ENCODE assay signal across 9 cellular contexts in the genomic region with DNA sequence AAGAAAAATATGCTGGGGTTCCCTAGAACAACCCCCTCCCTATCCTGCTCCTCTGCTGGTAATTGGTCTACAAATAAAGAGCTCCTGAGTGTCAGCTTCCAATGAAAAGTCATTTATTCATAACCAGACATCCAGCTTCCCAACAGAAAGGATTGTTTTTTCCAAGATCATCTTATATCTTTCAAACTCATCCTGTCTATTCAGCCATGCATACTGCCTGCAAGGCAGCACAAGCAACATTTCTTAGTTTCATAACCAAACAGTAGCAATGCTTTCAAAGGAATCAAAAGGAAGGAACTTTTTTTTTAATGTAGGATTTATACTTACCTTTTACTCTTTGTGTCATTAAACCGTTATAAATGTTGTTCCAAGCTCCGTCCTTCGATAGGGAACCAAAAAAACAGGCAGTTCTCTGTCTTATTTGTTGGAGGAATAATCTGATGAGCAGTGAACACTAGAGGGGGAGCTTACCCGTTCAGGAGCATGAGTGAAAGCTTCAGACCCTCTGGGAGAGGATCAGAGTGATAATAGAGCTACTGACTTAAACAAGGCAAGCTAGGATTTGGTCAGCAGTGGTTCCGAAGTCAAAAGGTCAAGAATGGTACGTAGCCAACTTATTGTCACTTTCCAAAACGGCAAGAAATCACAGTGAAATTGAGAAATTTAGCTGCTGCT.
DNase-seq lines count a peak whose midpoint lies in the region; ATAC-seq, FAIRE-seq and TF ChIP-seq lines count a peak whose summit lies in the region.
"Had no signal": no experiment of that assay in that cellular context is flagged by ENCODE, and none has a peak within 500 bp of the region (broad histone marks: within the 10 kb centered on the region; RNA-seq: fewer than 3 reads in every experiment).

No MANE protein-coding gene starts in this region.

- no TSS peak for BruUV-seq in HepG2 (replicated peaks; lab: Mats Ljungman, UMichigan)

- intact Hi-C loops in HepG2 (cut with micrococcal nuclease; ENCODE audit: unreplicated experiment) = loop anchor here (5.0 to 10.0 kb wide), 3 partner anchors 149 to 1219 kb away; no protein-coding TSS in a partner anchor

- 3% methylated on average over 7 of the region's 7 CpGs for WGBS in HepG2 (ENCODE audit: low lambda C conversion rate)

- H3K4me1 ChIP-seq in HepG2 (ENCODE audit: insufficient read depth, low read length) = no peaks in the 10 kb centered on the region

- DNase-seq in AG08395 (ENCODE audit: low spot score) (peak; percentile 35), HuH-7 (ENCODE audit: low spot score) (peak; percentile 77), HepG2 (ENCODE audit: low spot score) (peak; percentile 43), T-helper 9 cell (no peak), NCI-H1048 (lab: John Stamatoyannopoulos, UW) (no peak), KG1 (lab: John Stamatoyannopoulos, UW) (no peak)
- DNase-seq in activated T-cell treated with anti-CD3 and anti-CD28 coated beads, Interleukin-2, amount 50 U/mL, for 72 hours = no peak
- DNase-seq: GF-D8 had no signal

- peaks cover 3% of the 10 kb centered on the region for H3K27me3 Mint-ChIP-seq in brain
- H3K27me3 Mint-ChIP-seq in activated T-cell treated with anti-CD3 and anti-CD28 coated beads, Interleukin-2, amount 50 U/mL, for 72 hours (ENCODE audit: low read depth) = no peaks in the 10 kb centered on the region

- ATAC-seq in HepG2 = peak; percentile 90
- no peak for ATAC-seq in activated T-cell treated with anti-CD3 and anti-CD28 coated beads, Interleukin-2, amount 50 U/mL, for 72 hours (replicated peaks in 1 of 2)

- no peak overlapping the region for H3K27ac ChIP-seq in HepG2 (ENCODE audit: extremely low read length, insufficient read depth, low read length)

- in situ Hi-C loops in HepG2 (cut with HindIII; ENCODE audit: extremely low pct_ligation_motif_present, low pct_unique_long_range_greater_than_20kb) = no loop called here

- H3K9me3 Mint-ChIP-seq in brain = peaks cover 3 to 10% (median 5%) of the 10 kb centered on the region in 5 experiments
- peaks cover 3 to 4% of the 10 kb centered on the region in 2 donors for H3K9me3 Mint-ChIP-seq in activated T-cell treated with anti-CD3 and anti-CD28 coated beads, Interleukin-2, amount 50 U/mL, for 72 hours

- peak overlapping the region; percentile 33 to 76 (median 57) for H3K4me3 Mint-ChIP-seq in brain
- no peak overlapping the region for H3K4me3 Mint-ChIP-seq in activated T-cell treated with anti-CD3 and anti-CD28 coated beads, Interleukin-2, amount 50 U/mL, for 72 hours

- no peak for TF ChIP-seq POLR2A in HepG2 (IDR thresholded peaks at IDR 0.05; ENCODE audit: insufficient read depth in 1 of 2, low read depth in 2 of 2, low read length in 2 of 2)

- no peaks in the 10 kb centered on the region for H3K27me3 ChIP-seq in HepG2 (ENCODE audit: control insufficient read depth in 1 of 2, insufficient read depth in 2 of 2, low read length in 2 of 2)

- no peak overlapping the region for H2AFZ ChIP-seq in HepG2 (ENCODE audit: low read length)

- H3K4me3 ChIP-seq in HepG2 (replicated peaks in 1 of 3; ENCODE audit: insufficient read depth in 1 of 3, low read depth in 2 of 3, low read length in 3 of 3) = no peak overlapping the region

- H3K9ac ChIP-seq in HepG2 (ENCODE audit: insufficient read depth, low read depth, low read length) = no peak overlapping the region

- H4K20me1 ChIP-seq in HepG2 (ENCODE audit: insufficient read depth, low read length) = no peaks in the 10 kb centered on the region

- H3K36me3 Mint-ChIP-seq in brain = peaks cover 4% of the 10 kb centered on the region
- H3K36me3 Mint-ChIP-seq in activated T-cell treated with anti-CD3 and anti-CD28 coated beads, Interleukin-2, amount 50 U/mL, for 72 hours (ENCODE audit: insufficient read depth in 2 of 2) = no peaks in the 10 kb centered on the region

- no peak for TF ChIP-seq RAD21 in HepG2 (CRISPR knock-in tag; IDR thresholded peaks at IDR 0.05)

- no peaks in the 10 kb centered on the region for H3K79me2 ChIP-seq in HepG2 (ENCODE audit: insufficient read depth, low read length)

- CTCF ChIA-PET in HepG2 (lab: Yijun Ruan, JAX; ENCODE audit: low intra/inter-chr PET ratio, low total read pairs) = no interaction called here

- peak overlapping the region in 4 of 5 experiments; percentile 37 to 86 (median 75) for H3K27ac Mint-ChIP-seq in brain
- no peak overlapping the region for H3K27ac Mint-ChIP-seq in activated T-cell treated with anti-CD3 and anti-CD28 coated beads, Interleukin-2, amount 50 U/mL, for 72 hours

- TF ChIP-seq CTCF in brain (conservative IDR thresholded peaks at IDR 0.05) (peak; percentile 58 to 68), HepG2 (CRISPR knock-in tag; IDR thresholded peaks at IDR 0.05) (peak; percentile 65)

- no peaks in the 10 kb centered on the region for H3K9me3 ChIP-seq in HepG2 (ENCODE audit: low read length)

- POLR2A ChIA-PET in HepG2 (lab: Yijun Ruan, JAX) = no interaction called here

- no peak for TF ChIP-seq EP300 in HepG2 (IDR thresholded peaks at IDR 0.05; ENCODE audit: low read depth in 2 of 2, low read length in 2 of 2)
- TF ChIP-seq EP300 in HepG2 (CRISPR knock-in tag; IDR thresholded peaks at IDR 0.05; ENCODE audit: borderline replicate concordance) = no peak

- FAIRE-seq in HepG2 (lab: Jason Lieb, UNC) = no peak

- H3K4me2 ChIP-seq in HepG2 (ENCODE audit: low read depth, low read length) = peak overlapping the region; percentile 13; the same call in 1 of the 2 replicates

- H3K4me1 Mint-ChIP-seq in brain = peaks cover 16% of the 10 kb centered on the region
- H3K4me1 Mint-ChIP-seq in activated T-cell treated with anti-CD3 and anti-CD28 coated beads, Interleukin-2, amount 50 U/mL, for 72 hours (ENCODE audit: low read depth) = no peaks in the 10 kb centered on the region

- H3K36me3 ChIP-seq in HepG2 (replicated peaks in 1 of 2; ENCODE audit: control insufficient read depth in 1 of 2, insufficient read depth in 2 of 2, low read length in 2 of 2) = no peaks in the 10 kb centered on the region

TF ChIP-seq in HepG2, 621 proteins besides CTCF, POLR2A, EP300 and RAD21:
- peak; percentile 79 for TF ChIP-seq STAG1 (CRISPR knock-in tag; IDR thresholded peaks at IDR 0.05)
- TF ChIP-seq, protein P1, sequence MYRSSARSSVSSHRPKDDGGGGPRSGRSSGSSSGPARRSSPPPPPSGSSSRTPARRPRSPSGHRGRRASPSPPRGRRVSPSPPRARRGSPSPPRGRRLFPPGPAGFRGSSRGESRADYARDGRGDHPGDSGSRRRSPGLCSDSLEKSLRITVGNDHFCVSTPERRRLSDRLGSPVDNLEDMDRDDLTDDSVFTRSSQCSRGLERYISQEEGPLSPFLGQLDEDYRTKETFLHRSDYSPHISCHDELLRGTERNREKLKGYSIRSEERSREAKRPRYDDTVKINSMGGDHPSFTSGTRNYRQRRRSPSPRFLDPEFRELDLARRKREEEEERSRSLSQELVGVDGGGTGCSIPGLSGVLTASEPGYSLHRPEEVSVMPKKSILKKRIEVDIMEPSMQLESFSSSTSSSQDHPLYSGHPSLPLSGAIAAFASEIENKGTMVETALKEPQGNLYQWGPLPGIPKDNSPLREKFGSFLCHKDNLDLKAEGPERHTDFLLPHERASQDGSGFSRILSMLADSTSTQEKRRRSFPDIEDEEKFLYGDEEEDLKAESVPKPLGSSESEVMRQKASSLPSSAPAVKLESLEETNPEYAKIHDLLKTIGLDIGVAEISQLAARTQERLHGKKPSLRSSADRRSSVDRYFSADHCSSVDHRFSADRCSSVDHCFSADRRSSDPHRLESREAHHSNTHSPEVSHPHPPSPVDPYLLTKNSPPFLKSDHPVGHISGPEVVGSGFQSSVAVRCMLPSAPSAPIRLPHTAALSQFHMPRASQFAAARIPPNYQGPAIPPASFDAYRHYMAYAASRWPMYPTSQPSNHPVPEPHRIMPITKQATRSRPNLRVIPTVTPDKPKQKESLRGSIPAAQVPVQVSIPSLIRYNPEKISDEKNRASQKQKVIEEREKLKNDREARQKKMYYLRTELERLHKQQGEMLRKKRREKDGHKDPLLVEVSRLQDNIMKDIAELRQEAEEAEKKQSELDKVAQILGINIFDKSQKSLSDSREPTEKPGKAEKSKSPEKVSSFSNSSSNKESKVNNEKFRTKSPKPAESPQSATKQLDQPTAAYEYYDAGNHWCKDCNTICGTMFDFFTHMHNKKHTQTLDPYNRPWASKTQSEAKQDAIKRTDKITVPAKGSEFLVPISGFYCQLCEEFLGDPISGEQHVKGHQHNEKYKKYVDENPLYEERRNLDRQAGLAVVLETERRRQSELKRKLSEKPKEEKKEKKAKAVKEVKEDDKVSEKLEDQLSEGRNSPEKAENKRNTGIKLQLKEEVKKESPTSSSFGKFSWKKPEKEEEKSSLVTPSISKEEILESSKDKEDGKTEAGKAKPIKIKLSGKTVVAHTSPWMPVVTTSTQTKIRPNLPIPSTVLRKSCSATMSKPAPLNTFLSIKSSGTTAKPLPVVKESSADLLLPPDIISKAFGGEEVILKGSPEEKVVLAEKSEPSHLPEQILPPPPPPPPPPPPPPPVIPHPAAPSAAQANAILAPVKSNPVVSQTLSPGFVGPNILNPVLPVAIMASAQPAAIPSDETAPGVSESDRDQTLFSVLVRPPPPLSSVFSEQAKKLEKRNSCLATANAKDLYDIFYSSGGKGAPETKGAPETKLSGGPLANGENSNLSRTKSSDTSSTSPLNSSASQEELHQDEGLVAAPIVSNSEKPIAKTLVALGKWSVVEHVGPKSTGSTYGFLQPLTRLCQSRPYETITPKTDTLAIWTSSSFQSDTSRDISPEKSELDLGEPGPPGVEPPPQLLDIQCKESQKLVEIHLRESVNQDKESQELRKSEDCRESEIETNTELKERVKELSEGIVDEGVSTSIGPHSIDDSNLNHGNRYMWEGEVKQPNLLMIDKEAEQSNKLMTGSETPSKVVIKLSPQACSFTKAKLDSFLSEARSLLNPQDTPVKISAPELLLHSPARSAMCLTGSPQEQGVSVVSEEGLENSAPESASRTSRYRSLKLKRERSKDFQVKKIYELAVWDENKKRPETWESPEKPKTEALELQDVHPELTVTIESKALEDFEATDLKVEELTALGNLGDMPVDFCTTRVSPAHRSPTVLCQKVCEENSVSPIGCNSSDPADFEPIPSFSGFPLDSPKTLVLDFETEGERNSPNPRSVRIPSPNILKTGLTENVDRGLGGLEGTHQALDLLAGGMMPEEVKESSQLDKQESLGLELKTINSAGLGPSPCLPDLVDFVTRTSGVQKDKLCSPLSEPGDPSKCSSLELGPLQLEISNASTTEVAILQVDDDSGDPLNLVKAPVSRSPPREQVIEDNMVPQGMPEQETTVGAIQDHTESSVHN (CRISPR knock-in tag; IDR thresholded peaks at IDR 0.05) = no peak
- peak; percentile 36; the same call in 1 of the 2 replicates for TF ChIP-seq SMC3 (IDR thresholded peaks at IDR 0.05; ENCODE audit: low read length)
- TF ChIP-seq XBP1 (CRISPR knock-in tag; IDR thresholded peaks at IDR 0.05) = no peak
- TF ChIP-seq ZNF263 (CRISPR knock-in tag; IDR thresholded peaks at IDR 0.05) = no peak

Comparison
In these comparisons a context has a peak if more than half of its experiments do, and no peak if none do; other contexts are left out.
1. DNase-seq: peak in AG08395 (single experiment), HuH-7 (single experiment) and HepG2 (single experiment); none in activated T-cell treated with anti-CD3 and anti-CD28 coated beads, Interleukin-2, amount 50 U/mL, for 72 hours (0 of 2), T-helper 9 cell (single experiment), NCI-H1048 (single experiment) and KG1 (single experiment).
2. H3K4me3 Mint-ChIP-seq: peak in brain (5 of 5); none in activated T-cell treated with anti-CD3 and anti-CD28 coated beads, Interleukin-2, amount 50 U/mL, for 72 hours (0 of 2).